In the genomic region with DNA sequence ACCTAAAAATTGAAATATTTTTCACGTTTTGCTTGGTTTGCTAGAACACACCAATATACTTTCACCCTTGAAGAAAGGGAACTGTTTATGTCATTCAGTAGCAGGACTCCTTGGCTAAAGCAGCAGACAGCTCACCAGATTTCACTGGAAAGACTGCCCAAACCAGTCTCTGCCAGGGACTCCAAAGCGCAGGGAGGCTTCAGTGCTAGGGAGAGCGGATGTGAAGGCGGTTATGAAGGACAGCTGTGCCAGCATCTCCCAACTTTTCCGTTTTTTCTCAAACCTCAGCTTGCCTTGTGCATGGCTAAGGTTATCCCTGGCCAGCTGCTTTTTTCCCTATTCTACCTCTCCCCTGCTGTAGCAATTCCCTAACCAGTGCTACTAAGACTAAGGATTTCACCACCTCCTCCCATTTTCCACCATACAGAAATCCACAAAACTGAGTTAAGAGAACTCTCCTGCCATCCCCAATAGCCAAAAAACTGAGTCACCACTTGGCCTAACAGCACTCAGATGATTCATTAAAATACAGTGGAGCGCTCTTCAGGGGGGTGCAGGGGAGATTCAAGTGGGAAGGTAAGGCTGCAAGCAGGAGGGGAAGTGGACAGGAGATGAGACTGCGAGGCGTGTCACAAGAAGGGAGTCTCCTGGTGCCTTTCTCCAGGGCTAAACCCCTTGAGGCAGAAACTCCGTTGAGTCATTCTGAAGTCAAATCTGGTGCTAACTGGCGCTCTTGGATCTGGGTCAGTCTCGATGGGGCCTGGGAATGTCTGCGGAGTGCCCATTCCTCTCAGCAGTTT, we compare ENCODE assay signal across 11 cellular contexts.
DNase-seq lines count a peak whose midpoint lies in the region; ATAC-seq, FAIRE-seq and TF ChIP-seq lines count a peak whose summit lies in the region.
"Had no signal": no experiment of that assay in that cellular context is flagged by ENCODE, and none has a peak within 500 bp of the region (broad histone marks: within the 10 kb centered on the region; RNA-seq: fewer than 3 reads in every experiment).

No MANE protein-coding gene starts in this region.

- TF ChIP-seq CTCF in GM10266 (IDR thresholded peaks at IDR 0.05; ENCODE audit: control insufficient read depth, insufficient read depth, low read depth, missing control alignments): no peak

- H3K27me3 ChIP-seq in adipocyte (replicated peaks; ENCODE audit: control insufficient read depth, insufficient read depth, low read length) (no peaks in the 10 kb centered on the region), skeletal muscle tissue (ENCODE audit: control insufficient read depth in 3 of 3, insufficient read depth in 3 of 3, low read length in 3 of 3) (no peaks in the 10 kb centered on the region), HAP-1 (ENCODE audit: low read depth) (no peaks in the 10 kb centered on the region)

- DNase-seq in H54 (ENCODE audit: insufficient read length, low spot score) (no peak), adipocyte (ENCODE audit: low read depth) (peak; percentile 77), left cardiac atrium (peak; percentile 31), nucleus accumbens (lab: John Stamatoyannopoulos, UW) (no peak), GM10266 (ENCODE audit: extremely low spot score) (no peak), HAP-1 (ENCODE audit: low spot score in 2 of 2) (no peak)
- DNase-seq: activated CD8-positive, alpha-beta memory T cell treated with anti-CD3 and anti-CD28 coated beads, Interleukin-2, amount 50 U/mL, for 48 hours had no signal

- no peaks in the 10 kb centered on the region for H3K9me3 ChIP-seq in adipocyte (ENCODE audit: control insufficient read depth, low read length)
- no peaks in the 10 kb centered on the region for H3K9me3 ChIP-seq in skeletal muscle tissue (ENCODE audit: control insufficient read depth in 3 of 3, low read length in 3 of 3)
- H3K9me3 ChIP-seq in HAP-1: no peaks in the 10 kb centered on the region
- H3K9me3 ChIP-seq: neutrophil had no signal

- H3K9ac ChIP-seq in adipocyte (ENCODE audit: low read length): peak overlapping the region; percentile 48
- no peak overlapping the region for H3K9ac ChIP-seq in skeletal muscle tissue (ENCODE audit: low read depth in 1 of 3, low read length in 3 of 3)

- peak overlapping the region; percentile 32 for H3K27ac ChIP-seq in skeletal muscle tissue (ENCODE audit: low read depth, low read length)
- H3K27ac ChIP-seq: neutrophil had no signal

- FAIRE-seq in H54 (lab: Jason Lieb, UNC): peak; percentile 86

- H3K4me1 ChIP-seq in adipocyte (ENCODE audit: control insufficient read depth, insufficient read depth, low read length): peaks cover 53% of the 10 kb centered on the region
- H3K4me1 ChIP-seq in skeletal muscle tissue (ENCODE audit: control insufficient read depth in 3 of 3, insufficient read depth in 3 of 3, low read length in 3 of 3): peaks cover 13 to 23% (median 20%) of the 10 kb centered on the region in 3 donors
- 0 out of 2 replicates have a peak, but pooled peaks cover 2% of the 10 kb centered on the region for H3K4me1 ChIP-seq in HAP-1

- ATAC-seq in left cardiac atrium: peak; percentile 53 to 81
- no peak for ATAC-seq in HG03432 (IDR thresholded peaks at IDR 0.05; ENCODE audit: unreplicated experiment)
- ATAC-seq: stimulated activated memory B cell treated with anti-CD40 and anti-IgM and Interleukin-4, amounts not matched to agents 10 μg/mL and 1 μg/mL and 100 μg/mL, for 72 hours had no signal

- H3K36me3 ChIP-seq in adipocyte (ENCODE audit: control insufficient read depth, insufficient read depth, low read length, severe bottlenecking) (no peaks in the 10 kb centered on the region), skeletal muscle tissue (ENCODE audit: control insufficient read depth in 3 of 3, insufficient read depth in 3 of 3, low read length in 3 of 3) (no peaks in the 10 kb centered on the region), HAP-1 (replicated peaks) (no peaks in the 10 kb centered on the region)
- H3K36me3 ChIP-seq: neutrophil had no signal

- intact Hi-C loops in left cardiac atrium (cut with DNase I): loop anchor here in 1 of 2 donors (5.0 to 10.0 kb wide), 2 partner anchors 73 to 325 kb away; no protein-coding TSS in a partner anchor

- in situ Hi-C loops in HAP-1 (cut with MboI; ENCODE audit: low sequenced_read_pairs): loop anchor here (25.0 kb wide), 1 partner anchor 325 kb away; no protein-coding TSS in a partner anchor

- TF ChIP-seq POLR2A in H54 (IDR thresholded peaks at IDR 0.05; ENCODE audit: low read depth, low read length): no peak

- H3K4me3 ChIP-seq in adipocyte (ENCODE audit: low read length): peak overlapping the region; percentile 64
- H3K4me3 ChIP-seq in skeletal muscle tissue (ENCODE audit: low read length in 3 of 3): peak overlapping the region in 1 of 3 donors; percentile 39
- no peak overlapping the region for H3K4me3 ChIP-seq in HAP-1

Comparison
In these comparisons a context has a peak if more than half of its experiments do, and no peak if none do; other contexts are left out.
1. DNase-seq: peak in adipocyte (single experiment) and left cardiac atrium (single experiment); none in H54 (single experiment), nucleus accumbens (0 of 56), GM10266 (single experiment) and HAP-1 (0 of 2).